ENCODE assay signal across 1 cellular context in genomic region chr17:50349241-50349595, GRCh38.
TF ChIP-seq lines count a peak whose summit lies in the region.

No MANE protein-coding gene starts in this region.

TF ChIP-seq in H1, 55 proteins besides CTCF, POLR2A, EP300 and RAD21:
- TF ChIP-seq RXRA (IDR thresholded peaks at IDR 0.05; ENCODE audit: insufficient read depth, low read depth, low read length) (no peak), TCF12 (IDR thresholded peaks at IDR 0.05; ENCODE audit: low read depth, low read length) (no peak), KDM5A (IDR thresholded peaks at IDR 0.05; ENCODE audit: low read length) (no peak), RBBP5 (IDR thresholded peaks at IDR 0.05; ENCODE audit: borderline replicate concordance, low read depth, low read length) (no peak), KDM1A (IDR thresholded peaks at IDR 0.05; ENCODE audit: borderline replicate concordance, low read length) (no peak), SUZ12 (IDR thresholded peaks at IDR 0.05; ENCODE audit: low read length) (no peak), HDAC2 (IDR thresholded peaks at IDR 0.05; ENCODE audit: borderline replicate concordance in 1 of 2, low read depth in 2 of 2, low read length in 2 of 2) (no peak), CREB1 (IDR thresholded peaks at IDR 0.05) (no peak), SIX5 (IDR thresholded peaks at IDR 0.05; ENCODE audit: low read depth, low read length) (no peak), JUND (IDR thresholded peaks at IDR 0.05; ENCODE audit: low read length) (no peak), CHD2 (IDR thresholded peaks at IDR 0.05; ENCODE audit: low read length) (no peak), RFX5 (IDR thresholded peaks at IDR 0.05; ENCODE audit: borderline replicate concordance, low read depth, low read length) (no peak), TBP (IDR thresholded peaks at IDR 0.05; ENCODE audit: low read depth, low read length) (no peak), CBX8 (IDR thresholded peaks at IDR 0.05; ENCODE audit: borderline replicate concordance, low read depth, low read length) (no peak), KDM4A (IDR thresholded peaks at IDR 0.05; ENCODE audit: low read depth, low read length, severe bottlenecking) (no peak), TEAD4 (IDR thresholded peaks at IDR 0.05; ENCODE audit: low read depth, low read length) (no peak)
- TF ChIP-seq, protein P1, sequence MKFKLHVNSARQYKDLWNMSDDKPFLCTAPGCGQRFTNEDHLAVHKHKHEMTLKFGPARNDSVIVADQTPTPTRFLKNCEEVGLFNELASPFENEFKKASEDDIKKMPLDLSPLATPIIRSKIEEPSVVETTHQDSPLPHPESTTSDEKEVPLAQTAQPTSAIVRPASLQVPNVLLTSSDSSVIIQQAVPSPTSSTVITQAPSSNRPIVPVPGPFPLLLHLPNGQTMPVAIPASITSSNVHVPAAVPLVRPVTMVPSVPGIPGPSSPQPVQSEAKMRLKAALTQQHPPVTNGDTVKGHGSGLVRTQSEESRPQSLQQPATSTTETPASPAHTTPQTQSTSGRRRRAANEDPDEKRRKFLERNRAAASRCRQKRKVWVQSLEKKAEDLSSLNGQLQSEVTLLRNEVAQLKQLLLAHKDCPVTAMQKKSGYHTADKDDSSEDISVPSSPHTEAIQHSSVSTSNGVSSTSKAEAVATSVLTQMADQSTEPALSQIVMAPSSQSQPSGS (IDR thresholded peaks at IDR 0.05; ENCODE audit: low read length): no peak
